In genomic region chr14:89242871-89243270, GRCh38 we compare ENCODE assay signal across 25 cellular contexts.
DNase-seq lines count a peak whose midpoint lies in the region; ATAC-seq, FAIRE-seq and TF ChIP-seq lines count a peak whose summit lies in the region.
"Had no signal": no experiment of that assay in that cellular context is flagged by ENCODE, and none has a peak within 500 bp of the region (broad histone marks: within the 10 kb centered on the region; RNA-seq: fewer than 3 reads in every experiment).

No MANE protein-coding gene starts in this region.

- TF ChIP-seq POLR2A in HepG2 (IDR thresholded peaks at IDR 0.05; ENCODE audit: insufficient read depth in 1 of 2, low read depth in 2 of 2, low read length in 2 of 2) (no peak), right lobe of liver (IDR thresholded peaks at IDR 0.05) (no peak), tibial nerve (IDR thresholded peaks at IDR 0.05) (no peak)

- no peak overlapping the region for H3K9ac ChIP-seq in HepG2 (ENCODE audit: insufficient read depth, low read depth, low read length)

- no peak for FAIRE-seq in HepG2 (lab: Jason Lieb, UNC)
- FAIRE-seq: A549 had no signal

- BruUV-seq in HepG2 (replicated peaks; lab: Mats Ljungman, UMichigan) (no TSS peak), Calu3 (replicated peaks; lab: Mats Ljungman, UMichigan) (no TSS peak)

- ATAC-seq in HepG2 = no peak
- ATAC-seq in right lobe of liver = no peak
- ATAC-seq in GM19455 (IDR thresholded peaks at IDR 0.05; ENCODE audit: unreplicated experiment) = no peak
- ATAC-seq: A549; activated T-helper 17 cell treated with anti-CD3 and anti-CD28 coated beads, Interleukin-2, amount 50 U/mL, for 72 hours; gastrocnemius medialis; natural killer cell treated with Interleukin-12 subunit alpha and Interleukin-12 subunit beta and Interleukin-15 and Interleukin-18, amount 100 ng/mL, for 72 hours had no signal

- 77% methylated on average over 5 of the region's 5 CpGs for WGBS in HepG2 (ENCODE audit: low lambda C conversion rate)
- WGBS in right lobe of liver (ENCODE audit: insufficient coverage, low coverage, low lambda C conversion rate, missing lambda C conversion rate) = 70% methylated on average over 5 of the region's 5 CpGs
- 40 to 54% methylated on average over 5 of the region's 5 CpGs for WGBS in tibial nerve, 2 donors

- H3K27ac ChIP-seq in HepG2 (ENCODE audit: extremely low read length, insufficient read depth, low read length) (no peak overlapping the region), right lobe of liver (no peak overlapping the region), tibial nerve (peak overlapping the region in 1 of 4 donors; percentile 10)
- H3K27ac ChIP-seq: A549, RWPE1 had no signal

- POLR2A ChIA-PET in HepG2 (lab: Yijun Ruan, JAX) = no interaction called here

- TF ChIP-seq CTCF in HepG2 (CRISPR knock-in tag; IDR thresholded peaks at IDR 0.05) = no peak
- TF ChIP-seq CTCF in right lobe of liver (IDR thresholded peaks at IDR 0.05) = no peak
- TF ChIP-seq CTCF in osteocyte (IDR thresholded peaks at IDR 0.05) = no peak
- no peak for TF ChIP-seq CTCF in Calu3 (IDR thresholded peaks at IDR 0.05; ENCODE audit: unreplicated experiment)
- no peak for TF ChIP-seq CTCF in tibial nerve (IDR thresholded peaks at IDR 0.05)

- TF ChIP-seq EP300 in HepG2 (IDR thresholded peaks at IDR 0.05; ENCODE audit: low read depth in 2 of 2, low read length in 2 of 2) (no peak), HepG2 (CRISPR knock-in tag; IDR thresholded peaks at IDR 0.05; ENCODE audit: borderline replicate concordance) (no peak), tibial nerve (IDR thresholded peaks at IDR 0.05) (no peak)

- no peak overlapping the region for H3K4me2 ChIP-seq in HepG2 (ENCODE audit: low read depth, low read length)
- H3K4me2 ChIP-seq: A549 had no signal

- H3K9me3 Mint-ChIP-seq in osteocyte (ENCODE audit: unreplicated experiment) (no peaks in the 10 kb centered on the region), Calu3 (ENCODE audit: low read depth, unreplicated experiment) (no peaks in the 10 kb centered on the region)
- H3K9me3 Mint-ChIP-seq: activated T-helper 17 cell treated with anti-CD3 and anti-CD28 coated beads, Interleukin-2, amount 50 U/mL, for 72 hours; CD14-positive monocyte; type B pancreatic cell had no signal

- DNase-seq in HepG2 (ENCODE audit: low spot score) = no peak
- DNase-seq in right lobe of liver = no peak
- DNase-seq in dermis blood vessel endothelial cell = peak; percentile 4
- no peak for DNase-seq in osteocyte (ENCODE audit: extremely low spot score, unreplicated experiment)
- DNase-seq in Calu3 = no peak
- DNase-seq in DMS53 (lab: John Stamatoyannopoulos, UW) = no peak
- no peak for DNase-seq in tibial nerve (ENCODE audit: low spot score in 2 of 2)
- DNase-seq: activated CD4-positive, alpha-beta T cell treated with anti-CD3 and anti-CD28 coated beads for 4 hours; erythroblast; gastrocnemius medialis; GF-D8; GOT3; left cardiac atrium; MG63; NCI-H1436; NCI-H524 treated with DMSO at 0.1 percent for 48 hours; stimulated activated naive CD4-positive, alpha-beta T cell had no signal

- in situ Hi-C loops in HepG2 (cut with HindIII; ENCODE audit: extremely low pct_ligation_motif_present, low pct_unique_long_range_greater_than_20kb) = loop anchor here (25.0 kb wide), 1 partner anchor 669 kb away; no protein-coding TSS in a partner anchor

- H3K36me3 ChIP-seq in HepG2 (replicated peaks in 1 of 2; ENCODE audit: control insufficient read depth in 1 of 2, insufficient read depth in 2 of 2, low read length in 2 of 2) = peaks cover 10 to 28% of the 10 kb centered on the region in 2 experiments
- no peaks in the 10 kb centered on the region for H3K36me3 ChIP-seq in right lobe of liver
- no peaks in the 10 kb centered on the region for H3K36me3 ChIP-seq in tibial nerve
- H3K36me3 ChIP-seq: gastrocnemius medialis, MG63 had no signal

- H3K36me3 Mint-ChIP-seq in osteocyte (ENCODE audit: unreplicated experiment) = peaks cover 16% of the 10 kb centered on the region
- H3K36me3 Mint-ChIP-seq in Calu3 (ENCODE audit: insufficient read depth, unreplicated experiment) = no peaks in the 10 kb centered on the region
- H3K36me3 Mint-ChIP-seq: natural killer cell treated with Interleukin-12 subunit alpha and Interleukin-12 subunit beta and Interleukin-15 and Interleukin-18, amount 100 ng/mL, for 72 hours had no signal

- H3K9me3 ChIP-seq in HepG2 (ENCODE audit: low read length) = no peaks in the 10 kb centered on the region
- H3K9me3 ChIP-seq in right lobe of liver = no peaks in the 10 kb centered on the region
- no peaks in the 10 kb centered on the region for H3K9me3 ChIP-seq in tibial nerve
- H3K9me3 ChIP-seq: A549, gastrocnemius medialis, MG63 had no signal

- no peaks in the 10 kb centered on the region for H3K27me3 Mint-ChIP-seq in osteocyte (ENCODE audit: unreplicated experiment)
- no peaks in the 10 kb centered on the region for H3K27me3 Mint-ChIP-seq in Calu3 (ENCODE audit: unreplicated experiment)
- H3K27me3 Mint-ChIP-seq: activated naive CD8-positive, alpha-beta T cell; activated T-helper 17 cell treated with anti-CD3 and anti-CD28 coated beads, Interleukin-2, amount 50 U/mL, for 72 hours; natural killer cell treated with Interleukin-12 subunit alpha and Interleukin-12 subunit beta and Interleukin-15 and Interleukin-18, amount 100 ng/mL, for 72 hours; type B pancreatic cell had no signal

- H3K4me3 ChIP-seq in HepG2 (replicated peaks in 1 of 3; ENCODE audit: insufficient read depth in 1 of 3, low read depth in 2 of 3, low read length in 3 of 3) = no peak overlapping the region
- H3K4me3 ChIP-seq in right lobe of liver = no peak overlapping the region
- no peak overlapping the region for H3K4me3 ChIP-seq in tibial nerve
- H3K4me3 ChIP-seq: A549, gastrocnemius medialis, MG63 had no signal

- H3K27me3 ChIP-seq in HepG2 (ENCODE audit: control insufficient read depth in 1 of 2, insufficient read depth in 2 of 2, low read length in 2 of 2) = no peaks in the 10 kb centered on the region
- no peaks in the 10 kb centered on the region for H3K27me3 ChIP-seq in right lobe of liver
- no peaks in the 10 kb centered on the region for H3K27me3 ChIP-seq in tibial nerve
- H3K27me3 ChIP-seq: gastrocnemius medialis, MG63 had no signal

- H3K27ac Mint-ChIP-seq in osteocyte (ENCODE audit: unreplicated experiment) = peak overlapping the region; percentile 20
- H3K27ac Mint-ChIP-seq in Calu3 (ENCODE audit: unreplicated experiment) = no peak overlapping the region
- H3K27ac Mint-ChIP-seq: activated T-helper 17 cell treated with anti-CD3 and anti-CD28 coated beads, Interleukin-2, amount 50 U/mL, for 72 hours; type B pancreatic cell had no signal

- H3K4me1 ChIP-seq in HepG2 (ENCODE audit: insufficient read depth, low read length) (peaks cover 25% of the 10 kb centered on the region), right lobe of liver (peaks cover 0 to under 1% (median 0%) of the 10 kb centered on the region in 4 donors), tibial nerve (peaks cover 0 to 34% (median 4%) of the 10 kb centered on the region in 4 donors)

- peaks cover 32% of the 10 kb centered on the region for H4K20me1 ChIP-seq in HepG2 (ENCODE audit: insufficient read depth, low read length)

- H3K4me1 Mint-ChIP-seq in osteocyte (ENCODE audit: unreplicated experiment) (peaks cover 47% of the 10 kb centered on the region), Calu3 (ENCODE audit: low read depth, unreplicated experiment) (no peaks in the 10 kb centered on the region)

- H3K4me3 Mint-ChIP-seq in osteocyte (ENCODE audit: unreplicated experiment) (no peak overlapping the region), Calu3 (ENCODE audit: low read depth, unreplicated experiment) (no peak overlapping the region)
- H3K4me3 Mint-ChIP-seq: activated naive CD8-positive, alpha-beta T cell; activated T-helper 17 cell treated with anti-CD3 and anti-CD28 coated beads, Interleukin-2, amount 50 U/mL, for 72 hours; CD14-positive monocyte; type B pancreatic cell had no signal

- no peak for TF ChIP-seq RAD21 in HepG2 (CRISPR knock-in tag; IDR thresholded peaks at IDR 0.05)

- intact Hi-C loops in HepG2 (cut with micrococcal nuclease; ENCODE audit: unreplicated experiment) = no loop called here
- intact Hi-C loops in right lobe of liver (cut with DNase I) = no loop called here
- intact Hi-C loops in Calu3 (cut with micrococcal nuclease; ENCODE audit: unreplicated experiment) = no loop called here

- no peak overlapping the region for H2AFZ ChIP-seq in HepG2 (ENCODE audit: low read length)

- CTCF ChIA-PET in HepG2 (lab: Yijun Ruan, JAX; ENCODE audit: low intra/inter-chr PET ratio, low total read pairs) = no interaction called here
- CTCF ChIA-PET in Calu3 (lab: Charles Lee) = no interaction called here

- peaks cover 38% of the 10 kb centered on the region for H3K79me2 ChIP-seq in HepG2 (ENCODE audit: insufficient read depth, low read length)

TF ChIP-seq in HepG2, 621 proteins besides CTCF, POLR2A, EP300 and RAD21:
- TF ChIP-seq RFXANK (CRISPR knock-in tag; IDR thresholded peaks at IDR 0.05) (no peak), BCL6 (CRISPR knock-in tag; IDR thresholded peaks at IDR 0.05) (no peak), RBM22 (optimal IDR thresholded peaks at IDR 0.05; ENCODE audit: low read length) (peak; percentile 31)
